14 cellular contexts compared by ENCODE assay signal in genomic region chr10:76874151-76874550, GRCh38.
A peak's percentile ranks its signal among the peaks of the same experiment; 100 is the strongest.
DNase-seq lines count a peak whose midpoint lies in the region; ATAC-seq and TF ChIP-seq lines count a peak whose summit lies in the region.
"Had no signal": no experiment of that assay in that cellular context is flagged by ENCODE, and none has a peak within 500 bp of the region (broad histone marks: within the 10 kb centered on the region; RNA-seq: fewer than 3 reads in every experiment).

No MANE protein-coding gene starts in this region.

- no peaks in the 10 kb centered on the region for H3F3A ChIP-seq in MM.1S (ENCODE audit: insufficient read depth, low read length)

- H3K4me1 ChIP-seq in gastrocnemius medialis (peaks cover 0 to 8% of the 10 kb centered on the region in 2 donors), MM.1S (ENCODE audit: low read length) (no peaks in the 10 kb centered on the region)
- H3K4me1 ChIP-seq: parathyroid adenoma had no signal

- no peak overlapping the region for H3K9ac ChIP-seq in MM.1S (ENCODE audit: low read length)
- H3K9ac ChIP-seq: parathyroid adenoma had no signal

- H3K4me3 ChIP-seq in fibroblast of the aortic adventitia (ENCODE audit: low read depth, low read length) (no peak overlapping the region), gastrocnemius medialis (no peak overlapping the region), MM.1S (ENCODE audit: low read length) (no peak overlapping the region)

- no peaks in the 10 kb centered on the region for H4K20me1 ChIP-seq in MM.1S (ENCODE audit: insufficient read depth, low read length)

- DNase-seq in ELR (ENCODE audit: low read depth) (peak; percentile 29), T1000 (lab: John Stamatoyannopoulos, UW) (peak; percentile 8), fibroblast of the aortic adventitia (ENCODE audit: low read depth) (peak; percentile 79), gastrocnemius medialis (peak; percentile 35 to 65), NCI-H128 (lab: John Stamatoyannopoulos, UW; ENCODE audit: unreplicated experiment) (no peak), MM.1S (no peak), mesenteric fat pad (ENCODE audit: low spot score) (no peak)
- DNase-seq: activated CD4-positive, alpha-beta T cell treated with anti-CD3 and anti-CD28 coated beads, Interleukin-2, amount 50 U/mL, for 48 hours; C1 segment of cervical spinal cord; H7; stimulated activated CD4-positive, alpha-beta T cell treated with anti-CD3 and anti-CD28 coated beads, Interleukin-2, amount 100 ng/mL, for 24 hours; T-helper 9 cell had no signal

- no peak for TF ChIP-seq POLR2A in gastrocnemius medialis (IDR thresholded peaks at IDR 0.05)

- no peaks in the 10 kb centered on the region for H3K79me2 ChIP-seq in MM.1S (ENCODE audit: low read length)
- H3K79me2 ChIP-seq: parathyroid adenoma had no signal

- H3K9me2 ChIP-seq in MM.1S (replicated peaks; ENCODE audit: insufficient read depth, low read length): no peaks in the 10 kb centered on the region

- intact Hi-C loops in gastrocnemius medialis (cut with DNase I; ENCODE audit: low total_unique reads): no loop called here

- in situ Hi-C loops in gastrocnemius medialis (cut with MboI; ENCODE audit: low sequenced_read_pairs in 4 of 4): no loop called here

- H3K36me3 ChIP-seq in gastrocnemius medialis: no peaks in the 10 kb centered on the region
- no peaks in the 10 kb centered on the region for H3K36me3 ChIP-seq in MM.1S (replicated peaks; ENCODE audit: insufficient read depth, low read length)

- TF ChIP-seq CTCF in fibroblast of the aortic adventitia (IDR thresholded peaks at IDR 0.05; ENCODE audit: insufficient read depth, low read length) (no peak), gastrocnemius medialis (IDR thresholded peaks at IDR 0.05 in 4 of 5, conservative IDR thresholded peaks at IDR 0.05 in 1 of 5) (no peak), MM.1S (IDR thresholded peaks at IDR 0.05; ENCODE audit: low read length) (no peak)

- ATAC-seq in gastrocnemius medialis (peak; percentile 80 to 88), HG02852 (IDR thresholded peaks at IDR 0.05; ENCODE audit: unreplicated experiment) (no peak)

- no peak overlapping the region for H3K4me2 ChIP-seq in MM.1S (ENCODE audit: low read depth, low read length)

- H2AFZ ChIP-seq in MM.1S (ENCODE audit: low read length): no peak overlapping the region
- H2AFZ ChIP-seq: parathyroid adenoma had no signal

- H3K27ac ChIP-seq in gastrocnemius medialis: peak overlapping the region in 2 of 4 donors; percentile 20 to 51
- H3K27ac ChIP-seq in MM.1S (ENCODE audit: low read length): no peak overlapping the region
- H3K27ac ChIP-seq: parathyroid adenoma had no signal

- H3K27me3 ChIP-seq in gastrocnemius medialis: no peaks in the 10 kb centered on the region
- H3K27me3 ChIP-seq in MM.1S (replicated peaks; ENCODE audit: insufficient read depth, low read length): no peaks in the 10 kb centered on the region

- H3K9me3 ChIP-seq in gastrocnemius medialis (no peaks in the 10 kb centered on the region), MM.1S (replicated peaks; ENCODE audit: insufficient read depth, low read length) (no peaks in the 10 kb centered on the region)

Comparison
In these comparisons a context has a peak if more than half of its experiments do, and no peak if none do; other contexts are left out.
1. DNase-seq: peak in ELR (single experiment), T1000 (single experiment), fibroblast of the aortic adventitia (single experiment) and gastrocnemius medialis (2 of 2); none in NCI-H128 (single experiment), MM.1S (single experiment) and mesenteric fat pad (single experiment).